Comparison of ENCODE assay signal across 11 cellular contexts in genomic region chr12:1576410-1577240, GRCh38. TPM values are rescaled to one million over a fixed set of nuclear protein-coding genes. Genes with fewer than 3 reads are reported as not detected.
DNase-seq lines count a peak whose midpoint lies in the region; TF ChIP-seq lines count a peak whose summit lies in the region.
"Had no signal": no experiment of that assay in that cellular context is flagged by ENCODE, and none has a peak within 500 bp of the region (broad histone marks: within the 10 kb centered on the region; RNA-seq: fewer than 3 reads in every experiment).

No MANE protein-coding gene starts in this region.

- no peaks in the 10 kb centered on the region for H4K20me1 ChIP-seq in fibroblast of lung (ENCODE audit: control insufficient read depth, extremely low read depth, insufficient read depth, low read length)

- TF ChIP-seq CTCF in fibroblast of lung (conservative IDR thresholded peaks at IDR 0.05 in 1 of 2, IDR thresholded peaks at IDR 0.05 in 1 of 2; ENCODE audit: low read depth in 1 of 2, low read length in 2 of 2), result peak in 1 of 2 donors; percentile 18
- TF ChIP-seq CTCF in nephron (IDR thresholded peaks at IDR 0.05; ENCODE audit: unreplicated experiment in 3 of 3), result no peak
- TF ChIP-seq CTCF in RWPE1 (conservative IDR thresholded peaks at IDR 0.05; ENCODE audit: low read depth), result no peak

- H3K9me3 Mint-ChIP-seq in nephron (no peaks in the 10 kb centered on the region), immature natural killer cell (peaks cover 0 to 2% (median 0%) of the 10 kb centered on the region in 6 donors)
- H3K9me3 Mint-ChIP-seq: activated naive CD4-positive, alpha-beta T cell treated with anti-CD3 and anti-CD28 coated beads for 36 hours had no signal

- H3K9me3 ChIP-seq in fibroblast of lung (ENCODE audit: control insufficient read depth, insufficient read depth, low read depth, low read length), result no peaks in the 10 kb centered on the region

- peak overlapping the region; percentile 49 for H3K9ac ChIP-seq in fibroblast of lung (ENCODE audit: insufficient read depth, low read length)

- peak overlapping the region; percentile 82 for H3K4me2 ChIP-seq in fibroblast of lung (ENCODE audit: extremely low read depth, insufficient read depth, low read length)

- H3K4me3 Mint-ChIP-seq in nephron, result peak overlapping the region; percentile 17 to 57 (median 26)
- no peak overlapping the region for H3K4me3 Mint-ChIP-seq in immature natural killer cell
- H3K4me3 Mint-ChIP-seq: activated naive CD4-positive, alpha-beta T cell treated with anti-CD3 and anti-CD28 coated beads for 36 hours had no signal

- H3K27ac Mint-ChIP-seq in nephron (peak overlapping the region; percentile 92 to 95 (median 93)), immature natural killer cell (no peak overlapping the region)
- H3K27ac Mint-ChIP-seq: activated naive CD4-positive, alpha-beta T cell treated with anti-CD3 and anti-CD28 coated beads for 36 hours had no signal

- CTCF ChIA-PET in RWPE1 (lab: Yijun Ruan, JAX), result interaction anchor here (0.7 kb wide), 1 partner anchor 931 kb away, joined by 3 read pairs; no protein-coding TSS in a partner anchor

- H3K27me3 Mint-ChIP-seq in nephron (ENCODE audit: low read depth) (peaks cover 14% of the 10 kb centered on the region), immature natural killer cell (ENCODE audit: low read depth in 3 of 3) (peaks cover 0 to 10% (median 1%) of the 10 kb centered on the region in 3 donors)

- DNase-seq in A172 (ENCODE audit: low spot score) (peak; percentile 42), NCI-H526 treated with DMSO at 0.1 percent for 48 hours (lab: John Stamatoyannopoulos, UW) (peak; percentile 60), fibroblast of lung (ENCODE audit: low read depth in 2 of 2) (peak; percentile 82 to 87), HuH-7 (ENCODE audit: low spot score) (no peak), RWPE1 (ENCODE audit: low spot score) (no peak), immature natural killer cell (no peak)
- no peak for DNase-seq in stimulated activated CD4-positive, alpha-beta T cell treated with anti-CD3 and anti-CD28 coated beads, Interleukin-1b, Interleukin-23, amount 100 ng/mL, for 48 hours
- DNase-seq: activated naive CD4-positive, alpha-beta T cell treated with anti-CD3 and anti-CD28 coated beads for 36 hours; NCI-H1048; T-helper 1 cell had no signal

- no peak overlapping the region for H2AFZ ChIP-seq in fibroblast of lung (ENCODE audit: low read length)

- no peaks in the 10 kb centered on the region for H3K27me3 ChIP-seq in fibroblast of lung (ENCODE audit: control insufficient read depth, insufficient read depth, low read length)

- peaks cover 26% of the 10 kb centered on the region for H3K4me1 ChIP-seq in fibroblast of lung (ENCODE audit: control insufficient read depth, extremely low read depth, insufficient read depth, low read length)

- POLR2A ChIA-PET in RWPE1 (lab: Yijun Ruan, JAX; ENCODE audit: low non-redundant PET), result interaction anchor here (0.6 kb wide), 1 partner anchor 8 kb away, joined by 4 read pairs; no protein-coding TSS in a partner anchor

- H3K4me3 ChIP-seq in fibroblast of lung (replicated peaks in 1 of 4; ENCODE audit: control extremely low read depth in 1 of 4, insufficient read depth in 1 of 4, low read depth in 3 of 4, low read length in 4 of 4), result peak overlapping the region in 3 of 4 experiments; percentile 7 to 39 (median 31)

- H3K27ac ChIP-seq in fibroblast of lung (ENCODE audit: insufficient read depth, low read length) (peak overlapping the region; percentile 85), RWPE1 (no peak overlapping the region)

- no peaks in the 10 kb centered on the region for H3K36me3 Mint-ChIP-seq in nephron (ENCODE audit: low read depth)
- peaks cover 0 to 7% (median 0%) of the 10 kb centered on the region in 3 donors for H3K36me3 Mint-ChIP-seq in immature natural killer cell

- H3K4me1 Mint-ChIP-seq in nephron (peaks cover 65% of the 10 kb centered on the region), immature natural killer cell (peaks cover 0 to 2% of the 10 kb centered on the region in 2 donors)

- H3K79me2 ChIP-seq in fibroblast of lung (ENCODE audit: control insufficient read depth, insufficient read depth, low read length), result peaks cover 70% of the 10 kb centered on the region

- no peaks in the 10 kb centered on the region for H3K36me3 ChIP-seq in fibroblast of lung (ENCODE audit: control insufficient read depth, insufficient read depth, low read length)

RNA-seq across cellular contexts. Expression of gene FBXL14, which starts 17.8 kb away (rescaled TPM):
- 4.7 and 5.0 TPM in 2 replicates for total RNA-seq in A172 (2014; rRNA removed; shearing (Covaris generic))
- 6.4 TPM in 2 replicates for total RNA-seq in fibroblast of lung
- polyA plus RNA-seq in fibroblast of lung (2.6 and 3.7 TPM in 2 replicates), immature natural killer cell (10 to 100 TPM in 2 of 3 donors, 1 to 10 TPM in 1; 9.4 to 15.1 (median 11.1) TPM)
- 3.0 and 4.7 TPM in 2 replicates for polyA plus RNA-seq in fibroblast of lung (2012)
- 5.9 and 6.7 TPM in 2 replicates for polyA minus RNA-seq in fibroblast of lung (ENCODE audit: low replicate concordance)

RNA-seq across cellular contexts. Expression of gene WNT5B, which starts 52.4 kb away (rescaled TPM):
- 10.1 and 10.3 TPM in 2 replicates for total RNA-seq in A172 (2014; rRNA removed; shearing (Covaris generic))
- 40.3 and 105 TPM in 2 replicates for total RNA-seq in fibroblast of lung
- polyA plus RNA-seq in fibroblast of lung, result 46.9 and 86.1 TPM in 2 replicates
- polyA plus RNA-seq in fibroblast of lung (2012), result 61.7 and 116 TPM in 2 replicates
- polyA minus RNA-seq in fibroblast of lung (ENCODE audit: low replicate concordance), result 62.7 and 175 TPM in 2 replicates
- polyA plus RNA-seq in immature natural killer cell, result not detected
- total RNA-seq: activated naive CD4-positive, alpha-beta T cell treated with anti-CD3 and anti-CD28 coated beads for 36 hours had no signal

Comparison
In these comparisons a context has a peak if more than half of its experiments do, and no peak if none do; other contexts are left out.
1. DNase-seq: peak in A172 (single experiment), NCI-H526 treated with DMSO at 0.1 percent for 48 hours (single experiment) and fibroblast of lung (2 of 2); none in HuH-7 (single experiment), RWPE1 (single experiment), immature natural killer cell (0 of 3) and stimulated activated CD4-positive, alpha-beta T cell treated with anti-CD3 and anti-CD28 coated beads, Interleukin-1b, Interleukin-23, amount 100 ng/mL, for 48 hours (single experiment).
2. H3K27ac Mint-ChIP-seq: peak in nephron (3 of 3); none in immature natural killer cell (0 of 6).
3. H3K4me3 Mint-ChIP-seq: peak in nephron (3 of 3); none in immature natural killer cell (0 of 5).